9 cellular contexts compared by ENCODE assay signal in genomic region chr3:114624047-114624445, GRCh38.
DNase-seq lines count a peak whose midpoint lies in the region; ATAC-seq and TF ChIP-seq lines count a peak whose summit lies in the region.
"Had no signal": no experiment of that assay in that cellular context is flagged by ENCODE, and none has a peak within 500 bp of the region (broad histone marks: within the 10 kb centered on the region; RNA-seq: fewer than 3 reads in every experiment).

No MANE protein-coding gene starts in this region.

- H3K79me2 ChIP-seq in trophoblast cell (ENCODE audit: control insufficient read depth, insufficient read depth, low read length, poor library complexity) = no peaks in the 10 kb centered on the region

- no peaks in the 10 kb centered on the region for H3K9me3 ChIP-seq in trophoblast cell (ENCODE audit: insufficient read depth, low read depth, low read length)

- no peak overlapping the region for H3K14ac ChIP-seq in trophoblast cell (ENCODE audit: low read length)

- DNase-seq in Ammon's horn (ENCODE audit: low spot score) = peak; percentile 79
- DNase-seq in Right ventricle myocardium inferior (ENCODE audit: missing footprints) = peak; percentile 62
- no peak for DNase-seq in trophoblast cell
- no peak for DNase-seq in activated CD4-positive, alpha-beta memory T cell treated with anti-CD3 and anti-CD28 coated beads, Interleukin-2, amount 10 ng/mL, durations not matched to agents 7 days and 5 days
- DNase-seq in DMS79 (lab: John Stamatoyannopoulos, UW) = no peak
- DNase-seq in CD1c-positive myeloid dendritic cell (ENCODE audit: extremely low spot score) = no peak
- no peak for DNase-seq in NAMALWA (ENCODE audit: low spot score)
- DNase-seq: activated CD4-positive, alpha-beta T cell treated with anti-CD3 and anti-CD28 coated beads, Interleukin-2, amount 50 U/mL, for 4 hours had no signal

- no peaks in the 10 kb centered on the region for H3K36me3 Mint-ChIP-seq in activated CD4-positive, alpha-beta memory T cell treated with anti-CD3 and anti-CD28 coated beads, Interleukin-2, amount 10 ng/mL, durations not matched to agents 7 days and 5 days (ENCODE audit: low read depth)

- no peak overlapping the region for H3K4ac ChIP-seq in trophoblast cell (ENCODE audit: low read depth, low read length)

- no peak overlapping the region for H2AK5ac ChIP-seq in trophoblast cell (ENCODE audit: low read length)

- H3K27ac ChIP-seq in trophoblast cell (ENCODE audit: low read depth, low read length) = peak overlapping the region; percentile 69

- no peaks in the 10 kb centered on the region for H3K9me3 Mint-ChIP-seq in activated CD4-positive, alpha-beta memory T cell treated with anti-CD3 and anti-CD28 coated beads, Interleukin-2, amount 10 ng/mL, durations not matched to agents 7 days and 5 days

- intact Hi-C loops in Right ventricle myocardium inferior (cut with DNase I) = loop anchor here (5.0 to 10.0 kb wide), 2 partner anchors 33 to 471 kb away; no protein-coding TSS in a partner anchor

- WGBS in trophoblast cell (ENCODE audit: extremely low coverage, insufficient coverage, insufficient read length) = no CpG with 5 or more reads among the region's 6 CpGs

- H3K27me3 ChIP-seq in trophoblast cell (ENCODE audit: insufficient read depth, low read length) = no peaks in the 10 kb centered on the region

- H3K4me1 Mint-ChIP-seq in activated CD4-positive, alpha-beta memory T cell treated with anti-CD3 and anti-CD28 coated beads, Interleukin-2, amount 10 ng/mL, durations not matched to agents 7 days and 5 days = no peaks in the 10 kb centered on the region

- no peak overlapping the region for H2BK5ac ChIP-seq in trophoblast cell (ENCODE audit: low read depth, low read length, poor library complexity)

- H3K27me3 Mint-ChIP-seq in activated CD4-positive, alpha-beta memory T cell treated with anti-CD3 and anti-CD28 coated beads, Interleukin-2, amount 10 ng/mL, durations not matched to agents 7 days and 5 days = no peaks in the 10 kb centered on the region

- H2BK12ac ChIP-seq in trophoblast cell (ENCODE audit: low read length) = peak overlapping the region; percentile 24

- H2AFZ ChIP-seq in trophoblast cell (ENCODE audit: insufficient read depth, low read length, poor library complexity) = no peak overlapping the region

- no peak overlapping the region for H3K23ac ChIP-seq in trophoblast cell (ENCODE audit: low read length)

- H3K9ac ChIP-seq in trophoblast cell (ENCODE audit: low read length) = no peak overlapping the region

- peaks cover 4 to 6% of the 10 kb centered on the region in 2 experiments for H3K4me1 ChIP-seq in trophoblast cell (ENCODE audit: control insufficient read depth in 1 of 2, insufficient read depth in 2 of 2, low read length in 2 of 2)

- peak overlapping the region; percentile 17 for H2BK120ac ChIP-seq in trophoblast cell (ENCODE audit: insufficient read depth, low read length, poor library complexity)

- no peak overlapping the region for H3K18ac ChIP-seq in trophoblast cell (ENCODE audit: low read length)

- ATAC-seq in SK-N-SH treated with all-trans-retinoic acid at 6 μM for 48 hours (peak; percentile 58), Right ventricle myocardium inferior (peak; percentile 92)

- no peak overlapping the region for H3K4me3 Mint-ChIP-seq in activated CD4-positive, alpha-beta memory T cell treated with anti-CD3 and anti-CD28 coated beads, Interleukin-2, amount 10 ng/mL, durations not matched to agents 7 days and 5 days

- H3K79me1 ChIP-seq in trophoblast cell (ENCODE audit: low read length) = peaks cover 4% of the 10 kb centered on the region

- H4K91ac ChIP-seq in trophoblast cell (ENCODE audit: low read depth, low read length) = no peak overlapping the region

- H3K27ac Mint-ChIP-seq in activated CD4-positive, alpha-beta memory T cell treated with anti-CD3 and anti-CD28 coated beads, Interleukin-2, amount 10 ng/mL, durations not matched to agents 7 days and 5 days = no peak overlapping the region

- CTCF ChIA-PET in activated CD4-positive, alpha-beta memory T cell treated with anti-CD3 and anti-CD28 coated beads, Interleukin-2, amount 10 ng/mL, durations not matched to agents 7 days and 5 days (lab: Charles Lee) = no interaction called here

- no peaks in the 10 kb centered on the region for H3K36me3 ChIP-seq in trophoblast cell (ENCODE audit: control insufficient read depth in 1 of 2, insufficient read depth in 2 of 2, low read length in 2 of 2)

- no peak overlapping the region for H3K4me2 ChIP-seq in trophoblast cell (ENCODE audit: low read length)

- H4K12ac ChIP-seq in trophoblast cell (ENCODE audit: low read depth, low read length) = no peak overlapping the region

- POLR2A ChIA-PET in activated CD4-positive, alpha-beta memory T cell treated with anti-CD3 and anti-CD28 coated beads, Interleukin-2, amount 10 ng/mL, durations not matched to agents 7 days and 5 days (lab: Charles Lee) = no interaction called here

- H3K4me3 ChIP-seq in trophoblast cell (ENCODE audit: low read depth, low read length) = no peak overlapping the region

- no peak overlapping the region for H4K8ac ChIP-seq in trophoblast cell (ENCODE audit: low read depth, low read length)

TF ChIP-seq in SK-N-SH treated with all-trans-retinoic acid at 6 μM for 48 hours, 23 proteins besides CTCF, POLR2A, EP300 and RAD21:
- TF ChIP-seq CSRNP3 (CRISPR knock-in tag; IDR thresholded peaks at IDR 0.05) (no peak), ZC3H10 (CRISPR knock-in tag; IDR thresholded peaks at IDR 0.05) (no peak)

Comparison
In these comparisons a context has a peak if more than half of its experiments do, and no peak if none do; other contexts are left out.
1. DNase-seq: peak in Ammon's horn (single experiment) and Right ventricle myocardium inferior (single experiment); none in trophoblast cell (0 of 2), activated CD4-positive, alpha-beta memory T cell treated with anti-CD3 and anti-CD28 coated beads, Interleukin-2, amount 10 ng/mL, durations not matched to agents 7 days and 5 days (single experiment), DMS79 (single experiment), CD1c-positive myeloid dendritic cell (single experiment) and NAMALWA (single experiment).